In the genomic region with DNA sequence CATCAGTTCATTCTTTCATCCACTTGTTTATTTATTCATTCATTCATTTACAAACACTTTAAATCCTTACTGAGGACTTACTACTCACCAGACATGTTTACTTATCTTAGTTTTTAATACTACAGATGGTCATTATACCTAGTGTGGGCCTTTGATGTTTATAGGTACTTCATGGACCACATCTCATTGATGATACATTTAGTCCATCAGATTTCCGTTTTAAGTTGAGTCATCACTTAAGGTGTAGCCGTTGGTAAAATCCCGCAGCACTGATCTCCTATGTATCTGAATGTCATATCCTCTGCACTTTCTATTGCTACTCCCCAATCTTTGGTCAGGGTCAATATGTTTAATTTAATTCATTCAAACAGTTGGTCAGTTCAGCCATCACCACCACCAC, we compare ENCODE assay signal across 17 cellular contexts.
DNase-seq lines count a peak whose midpoint lies in the region; ATAC-seq and TF ChIP-seq lines count a peak whose summit lies in the region.
"Had no signal": no experiment of that assay in that cellular context is flagged by ENCODE, and none has a peak within 500 bp of the region (broad histone marks: within the 10 kb centered on the region; RNA-seq: fewer than 3 reads in every experiment).

No MANE protein-coding gene starts in this region.

- H3K4me3 Mint-ChIP-seq in activated CD8-positive, alpha-beta T cell treated with anti-CD3 and anti-CD28 coated beads for 36 hours, result no peak overlapping the region
- no peak overlapping the region for H3K4me3 Mint-ChIP-seq in activated CD8-positive, alpha-beta T cell treated with anti-CD3 and anti-CD28 coated beads, Interleukin-2, amount 10 ng/mL, durations not matched to agents 7 days and 5 days
- H3K4me3 Mint-ChIP-seq in CD4-positive, alpha-beta T cell, result peak overlapping the region; percentile 26
- peak overlapping the region; percentile 28 for H3K4me3 Mint-ChIP-seq in T-helper 2 cell treated with Interferon-gamma antibody and Interleukin-4, amounts not matched to agents 5 μg/mL and 100 μg/mL, for 36 hours
- H3K4me3 Mint-ChIP-seq in central memory CD8-positive, alpha-beta T cell, result no peak overlapping the region
- no peak overlapping the region for H3K4me3 Mint-ChIP-seq in glutamatergic neuron (ENCODE audit: unreplicated experiment)
- H3K4me3 Mint-ChIP-seq in Caco-2 (ENCODE audit: unreplicated experiment), result no peak overlapping the region
- H3K4me3 Mint-ChIP-seq: HFFc6 had no signal

- H3K36me3 Mint-ChIP-seq in activated CD8-positive, alpha-beta T cell treated with anti-CD3 and anti-CD28 coated beads for 36 hours (ENCODE audit: low read depth), result peaks cover 42% of the 10 kb centered on the region
- H3K36me3 Mint-ChIP-seq in activated CD8-positive, alpha-beta T cell treated with anti-CD3 and anti-CD28 coated beads, Interleukin-2, amount 10 ng/mL, durations not matched to agents 7 days and 5 days (ENCODE audit: low read depth), result peaks cover 58% of the 10 kb centered on the region
- H3K36me3 Mint-ChIP-seq in CD4-positive, alpha-beta T cell (ENCODE audit: low read depth), result peaks cover 55% of the 10 kb centered on the region
- peaks cover 49% of the 10 kb centered on the region for H3K36me3 Mint-ChIP-seq in T-helper 2 cell treated with Interferon-gamma antibody and Interleukin-4, amounts not matched to agents 5 μg/mL and 100 μg/mL, for 36 hours (ENCODE audit: low read depth)
- peaks cover 2% of the 10 kb centered on the region for H3K36me3 Mint-ChIP-seq in central memory CD8-positive, alpha-beta T cell (ENCODE audit: insufficient read depth)
- H3K36me3 Mint-ChIP-seq in glutamatergic neuron (ENCODE audit: unreplicated experiment) (no peaks in the 10 kb centered on the region), Caco-2 (ENCODE audit: insufficient read depth, unreplicated experiment) (peaks cover 5% of the 10 kb centered on the region)

- H3K4me1 ChIP-seq in Caco-2, result no peaks in the 10 kb centered on the region; the same call in 1 of the 2 replicates

- peaks cover 1% of the 10 kb centered on the region; the same call in 1 of the 2 replicates for H3K36me3 ChIP-seq in Caco-2 (ENCODE audit: control insufficient read depth, insufficient read depth, low read length)

- ATAC-seq in activated CD8-positive, alpha-beta T cell treated with anti-CD3 and anti-CD28 coated beads for 36 hours, result no peak
- ATAC-seq in activated CD8-positive, alpha-beta T cell treated with anti-CD3 and anti-CD28 coated beads, Interleukin-2, amount 10 ng/mL, durations not matched to agents 7 days and 5 days, result no peak
- peak; percentile 29 for ATAC-seq in CD4-positive, alpha-beta T cell (ENCODE audit: poor library complexity)
- ATAC-seq in central memory CD8-positive, alpha-beta T cell (replicated peaks; ENCODE audit: extremely low read depth, poor library complexity, severe bottlenecking), result no peak

- intact Hi-C loops in activated CD8-positive, alpha-beta T cell treated with anti-CD3 and anti-CD28 coated beads for 36 hours (cut with micrococcal nuclease), result no loop called here
- intact Hi-C loops in CD4-positive, alpha-beta T cell (cut with DNase I, micrococcal nuclease), result no loop called here
- intact Hi-C loops in Caco-2 (cut with micrococcal nuclease; ENCODE audit: unreplicated experiment), result loop anchor here (10.0 kb wide), 1 partner anchor 175 kb away; no protein-coding TSS in a partner anchor

- DNase-seq in activated CD8-positive, alpha-beta T cell treated with anti-CD3 and anti-CD28 coated beads for 36 hours, result no peak
- DNase-seq in activated CD8-positive, alpha-beta T cell treated with anti-CD3 and anti-CD28 coated beads, Interleukin-2, amount 10 ng/mL, durations not matched to agents 7 days and 5 days, result no peak
- DNase-seq in CD4-positive, alpha-beta T cell, result no peak
- DNase-seq in T-helper 2 cell treated with Interferon-gamma antibody and Interleukin-4, amounts not matched to agents 5 μg/mL and 100 μg/mL, for 36 hours (ENCODE audit: low spot score), result peak; percentile 33
- no peak for DNase-seq in central memory CD8-positive, alpha-beta T cell (ENCODE audit: low spot score in 2 of 2)
- no peak for DNase-seq in glutamatergic neuron
- DNase-seq in stimulated activated CD4-positive, alpha-beta T cell treated with anti-CD3 and anti-CD28 coated beads, Interleukin-4, amount 100 ng/mL, for 24 hours, result no peak
- no peak for DNase-seq in Caco-2
- DNase-seq: DMS79 treated with DMSO at 0.1 percent for 48 hours; HFFc6; NCI-H1092; NCI-H2107; NCI-H345; NCI-H69; NK-92 treated with Interleukin-12 subunit alpha and Interleukin-12 subunit beta, amount 100 ng/mL, for 24 hours had no signal

- no peak for TF ChIP-seq CTCF in activated CD8-positive, alpha-beta T cell treated with anti-CD3 and anti-CD28 coated beads for 36 hours (IDR thresholded peaks at IDR 0.05)
- no peak for TF ChIP-seq CTCF in CD4-positive, alpha-beta T cell (IDR thresholded peaks at IDR 0.05)
- TF ChIP-seq CTCF in glutamatergic neuron (IDR thresholded peaks at IDR 0.05; ENCODE audit: partially characterized antibody, unreplicated experiment), result no peak
- TF ChIP-seq CTCF in Caco-2 (IDR thresholded peaks at IDR 0.05; ENCODE audit: insufficient read depth in 1 of 2, low read depth in 1 of 2, low read length in 1 of 2, severe bottlenecking in 1 of 2, unreplicated experiment in 1 of 2), result no peak

- no TSS peak for BruUV-seq in Caco-2 (replicated peaks; lab: Mats Ljungman, UMichigan)

- POLR2A ChIA-PET in activated CD8-positive, alpha-beta T cell treated with anti-CD3 and anti-CD28 coated beads for 36 hours (lab: Charles Lee), result no interaction called here
- POLR2A ChIA-PET in activated CD8-positive, alpha-beta T cell treated with anti-CD3 and anti-CD28 coated beads, Interleukin-2, amount 10 ng/mL, durations not matched to agents 7 days and 5 days (lab: Charles Lee), result no interaction called here
- POLR2A ChIA-PET in CD4-positive, alpha-beta T cell (lab: Charles Lee), result interaction anchor here (0.6 kb wide), 1 partner anchor 249 kb away, joined by 3 read pairs; no protein-coding TSS in a partner anchor
- POLR2A ChIA-PET in Caco-2 (lab: Charles Lee), result no interaction called here

- H3K27ac ChIP-seq in CD4-positive, alpha-beta T cell (ENCODE audit: low read depth, low read length), result no peak overlapping the region
- H3K27ac ChIP-seq: BLaER1 treated with 17β-estradiol and CSF1 and Interleukin-3, amounts not matched to agents 10 nM and 100 nM; RWPE1 had no signal

- H3K4me3 ChIP-seq in Caco-2 (ENCODE audit: low read depth, low read length), result no peak overlapping the region
- H3K4me3 ChIP-seq: BLaER1 treated with 17β-estradiol and CSF1 and Interleukin-3, amounts not matched to agents 10 nM and 100 nM had no signal

- H3K27me3 Mint-ChIP-seq in activated CD8-positive, alpha-beta T cell treated with anti-CD3 and anti-CD28 coated beads for 36 hours, result no peaks in the 10 kb centered on the region
- H3K27me3 Mint-ChIP-seq in activated CD8-positive, alpha-beta T cell treated with anti-CD3 and anti-CD28 coated beads, Interleukin-2, amount 10 ng/mL, durations not matched to agents 7 days and 5 days (ENCODE audit: low read depth), result no peaks in the 10 kb centered on the region
- H3K27me3 Mint-ChIP-seq in CD4-positive, alpha-beta T cell, result no peaks in the 10 kb centered on the region
- H3K27me3 Mint-ChIP-seq in T-helper 2 cell treated with Interferon-gamma antibody and Interleukin-4, amounts not matched to agents 5 μg/mL and 100 μg/mL, for 36 hours (ENCODE audit: low read depth), result no peaks in the 10 kb centered on the region
- no peaks in the 10 kb centered on the region for H3K27me3 Mint-ChIP-seq in central memory CD8-positive, alpha-beta T cell
- H3K27me3 Mint-ChIP-seq in glutamatergic neuron (ENCODE audit: unreplicated experiment) (no peaks in the 10 kb centered on the region), Caco-2 (ENCODE audit: insufficient read depth, unreplicated experiment) (no peaks in the 10 kb centered on the region)

- H3K9me3 Mint-ChIP-seq in activated CD8-positive, alpha-beta T cell treated with anti-CD3 and anti-CD28 coated beads for 36 hours, result no peaks in the 10 kb centered on the region
- H3K9me3 Mint-ChIP-seq in activated CD8-positive, alpha-beta T cell treated with anti-CD3 and anti-CD28 coated beads, Interleukin-2, amount 10 ng/mL, durations not matched to agents 7 days and 5 days (ENCODE audit: insufficient read depth), result no peaks in the 10 kb centered on the region
- no peaks in the 10 kb centered on the region for H3K9me3 Mint-ChIP-seq in CD4-positive, alpha-beta T cell
- H3K9me3 Mint-ChIP-seq in T-helper 2 cell treated with Interferon-gamma antibody and Interleukin-4, amounts not matched to agents 5 μg/mL and 100 μg/mL, for 36 hours, result peaks cover 4% of the 10 kb centered on the region
- H3K9me3 Mint-ChIP-seq in central memory CD8-positive, alpha-beta T cell, result no peaks in the 10 kb centered on the region
- no peaks in the 10 kb centered on the region for H3K9me3 Mint-ChIP-seq in glutamatergic neuron (ENCODE audit: unreplicated experiment)
- H3K9me3 Mint-ChIP-seq in Caco-2 (ENCODE audit: unreplicated experiment), result no peaks in the 10 kb centered on the region
- H3K9me3 Mint-ChIP-seq: HFFc6 had no signal

- H3K4me1 Mint-ChIP-seq in activated CD8-positive, alpha-beta T cell treated with anti-CD3 and anti-CD28 coated beads for 36 hours (ENCODE audit: low read depth), result peaks cover 62% of the 10 kb centered on the region
- peaks cover 55% of the 10 kb centered on the region for H3K4me1 Mint-ChIP-seq in activated CD8-positive, alpha-beta T cell treated with anti-CD3 and anti-CD28 coated beads, Interleukin-2, amount 10 ng/mL, durations not matched to agents 7 days and 5 days (ENCODE audit: low read depth)
- H3K4me1 Mint-ChIP-seq in CD4-positive, alpha-beta T cell (ENCODE audit: low read depth), result peaks cover 51% of the 10 kb centered on the region
- peaks cover 62% of the 10 kb centered on the region for H3K4me1 Mint-ChIP-seq in T-helper 2 cell treated with Interferon-gamma antibody and Interleukin-4, amounts not matched to agents 5 μg/mL and 100 μg/mL, for 36 hours (ENCODE audit: low read depth)
- peaks cover 43% of the 10 kb centered on the region for H3K4me1 Mint-ChIP-seq in central memory CD8-positive, alpha-beta T cell
- H3K4me1 Mint-ChIP-seq in glutamatergic neuron (ENCODE audit: low read depth, unreplicated experiment) (peaks cover 18% of the 10 kb centered on the region), Caco-2 (ENCODE audit: low read depth, unreplicated experiment) (peaks cover 10% of the 10 kb centered on the region)

- peak overlapping the region; percentile 47 for H3K27ac Mint-ChIP-seq in activated CD8-positive, alpha-beta T cell treated with anti-CD3 and anti-CD28 coated beads for 36 hours
- H3K27ac Mint-ChIP-seq in activated CD8-positive, alpha-beta T cell treated with anti-CD3 and anti-CD28 coated beads, Interleukin-2, amount 10 ng/mL, durations not matched to agents 7 days and 5 days, result no peak overlapping the region
- H3K27ac Mint-ChIP-seq in CD4-positive, alpha-beta T cell, result peak overlapping the region; percentile 61
- peak overlapping the region; percentile 75 for H3K27ac Mint-ChIP-seq in T-helper 2 cell treated with Interferon-gamma antibody and Interleukin-4, amounts not matched to agents 5 μg/mL and 100 μg/mL, for 36 hours
- peak overlapping the region; percentile 47 for H3K27ac Mint-ChIP-seq in central memory CD8-positive, alpha-beta T cell (ENCODE audit: low read depth)
- H3K27ac Mint-ChIP-seq in glutamatergic neuron (ENCODE audit: unreplicated experiment) (no peak overlapping the region), Caco-2 (ENCODE audit: unreplicated experiment) (no peak overlapping the region)
- H3K27ac Mint-ChIP-seq: HFFc6 had no signal

- H3K9me3 ChIP-seq in CD4-positive, alpha-beta T cell (ENCODE audit: control insufficient read depth, low read length), result no peaks in the 10 kb centered on the region
- H3K9me3 ChIP-seq in Caco-2, result no peaks in the 10 kb centered on the region
- H3K9me3 ChIP-seq: BLaER1 treated with 17β-estradiol and CSF1 and Interleukin-3, amounts not matched to agents 10 nM and 100 nM had no signal

- H3K27me3 ChIP-seq in CD4-positive, alpha-beta T cell (ENCODE audit: control insufficient read depth, insufficient read depth, low read length), result no peaks in the 10 kb centered on the region
- no peaks in the 10 kb centered on the region for H3K27me3 ChIP-seq in Caco-2 (replicated peaks; ENCODE audit: control insufficient read depth, insufficient read depth, low read length)
- H3K27me3 ChIP-seq: BLaER1 treated with 17β-estradiol and CSF1 and Interleukin-3, amounts not matched to agents 10 nM and 100 nM had no signal

- CTCF ChIA-PET in activated CD8-positive, alpha-beta T cell treated with anti-CD3 and anti-CD28 coated beads for 36 hours (lab: Charles Lee), result no interaction called here
- CTCF ChIA-PET in activated CD8-positive, alpha-beta T cell treated with anti-CD3 and anti-CD28 coated beads, Interleukin-2, amount 10 ng/mL, durations not matched to agents 7 days and 5 days (lab: Charles Lee), result interaction anchor here (1.3 kb wide), 1 partner anchor 21 kb away, joined by 4 read pairs; no protein-coding TSS in a partner anchor
- CTCF ChIA-PET in CD4-positive, alpha-beta T cell (lab: Charles Lee), result no interaction called here
- CTCF ChIA-PET in Caco-2 (lab: Charles Lee), result interaction anchor here (0.6 kb wide), 1 partner anchor 668 kb away, joined by 3 read pairs; no protein-coding TSS in a partner anchor

Comparison
In these comparisons a context has a peak if more than half of its experiments do, and no peak if none do; other contexts are left out.
1. H3K27ac Mint-ChIP-seq: peak in activated CD8-positive, alpha-beta T cell treated with anti-CD3 and anti-CD28 coated beads for 36 hours (single experiment), CD4-positive, alpha-beta T cell (single experiment), T-helper 2 cell treated with Interferon-gamma antibody and Interleukin-4, amounts not matched to agents 5 μg/mL and 100 μg/mL, for 36 hours (single experiment) and central memory CD8-positive, alpha-beta T cell (single experiment); none in activated CD8-positive, alpha-beta T cell treated with anti-CD3 and anti-CD28 coated beads, Interleukin-2, amount 10 ng/mL, durations not matched to agents 7 days and 5 days (single experiment), glutamatergic neuron (single experiment) and Caco-2 (single experiment).
2. CTCF ChIA-PET loops: an anchor here in activated CD8-positive, alpha-beta T cell treated with anti-CD3 and anti-CD28 coated beads, Interleukin-2, amount 10 ng/mL, durations not matched to agents 7 days and 5 days (1.3 kb wide) and Caco-2 (0.6 kb wide); none called in activated CD8-positive, alpha-beta T cell treated with anti-CD3 and anti-CD28 coated beads for 36 hours and CD4-positive, alpha-beta T cell.
3. H3K4me3 Mint-ChIP-seq: peak in CD4-positive, alpha-beta T cell (single experiment) and T-helper 2 cell treated with Interferon-gamma antibody and Interleukin-4, amounts not matched to agents 5 μg/mL and 100 μg/mL, for 36 hours (single experiment); none in activated CD8-positive, alpha-beta T cell treated with anti-CD3 and anti-CD28 coated beads for 36 hours (single experiment), activated CD8-positive, alpha-beta T cell treated with anti-CD3 and anti-CD28 coated beads, Interleukin-2, amount 10 ng/mL, durations not matched to agents 7 days and 5 days (single experiment), central memory CD8-positive, alpha-beta T cell (single experiment), glutamatergic neuron (single experiment) and Caco-2 (single experiment).